In the genomic region with DNA sequence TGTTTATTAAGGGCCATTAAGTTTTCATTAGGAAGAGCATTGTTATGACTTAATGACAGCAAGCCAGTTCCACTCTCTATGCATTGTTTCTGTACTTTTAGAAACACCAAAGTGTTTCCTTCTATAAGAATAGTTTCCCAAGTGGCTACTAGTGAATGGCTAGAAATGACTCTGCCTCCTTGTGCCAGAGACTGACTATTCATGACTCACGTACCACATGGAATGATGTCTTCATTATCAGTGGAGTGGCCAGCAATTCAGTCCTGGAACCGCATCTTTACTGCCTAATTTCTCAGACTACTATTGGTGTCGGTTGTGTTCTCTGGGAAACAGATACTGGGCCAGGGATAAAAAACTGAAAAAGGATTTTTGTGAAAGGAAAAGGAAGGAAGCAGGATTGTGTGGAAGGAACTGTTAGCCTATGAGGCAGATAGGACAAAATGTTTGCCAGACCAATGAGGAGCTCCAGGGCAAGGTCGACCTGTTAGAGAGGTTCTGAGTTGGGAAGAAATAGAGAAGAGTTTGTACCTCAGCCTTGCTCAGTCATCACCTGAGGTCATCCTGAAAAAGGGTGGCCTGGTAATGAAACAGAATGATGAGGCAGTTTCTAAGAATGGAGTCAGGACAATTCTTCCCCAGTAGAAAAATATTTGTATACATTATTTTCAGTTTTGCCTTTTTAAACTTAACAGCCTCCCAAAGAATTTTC, we compare ENCODE assay signal across 14 cellular contexts.
A peak's percentile ranks its signal among the peaks of the same experiment; 100 is the strongest.
DNase-seq lines count a peak whose midpoint lies in the region; ATAC-seq and TF ChIP-seq lines count a peak whose summit lies in the region.
"Had no signal": no experiment of that assay in that cellular context is flagged by ENCODE, and none has a peak within 500 bp of the region (broad histone marks: within the 10 kb centered on the region; RNA-seq: fewer than 3 reads in every experiment).

No MANE protein-coding gene starts in this region.

- H4K91ac ChIP-seq in H9 (ENCODE audit: insufficient read length, low read depth, low read length): no peak overlapping the region

- no peaks in the 10 kb centered on the region for H3K79me1 ChIP-seq in H9 (ENCODE audit: insufficient read depth, low read depth, low read length, poor library complexity, severe bottlenecking)

- H3K4me1 ChIP-seq in heart right ventricle: peaks cover 0 to 33% (median 0%) of the 10 kb centered on the region in 9 donors
- no peaks in the 10 kb centered on the region for H3K4me1 ChIP-seq in H9 (ENCODE audit: insufficient read depth, low read length)
- H3K4me1 ChIP-seq: Peyer's patch had no signal

- 61 to 62% methylated on average over 4 of the region's 4 CpGs for WGBS in heart right ventricle, 2 donors
- no CpG with 5 or more reads among the region's 4 CpGs for WGBS in H9 (ENCODE audit: extremely low coverage, insufficient read length, low lambda C conversion rate)

- H3K56ac ChIP-seq in H9 (ENCODE audit: insufficient read length, low read depth, low read length): no peak overlapping the region

- no peak overlapping the region for H3K9ac ChIP-seq in H9 (ENCODE audit: extremely low read depth, insufficient read length, low read length)

- H3K9me3 ChIP-seq in heart right ventricle (no peaks in the 10 kb centered on the region), H9 (ENCODE audit: control insufficient read depth, low read depth, low read length) (no peaks in the 10 kb centered on the region)
- H3K9me3 ChIP-seq: Peyer's patch had no signal

- no peak overlapping the region for H3K23ac ChIP-seq in H9 (ENCODE audit: insufficient read length, low read depth, low read length)

- H3K27ac Mint-ChIP-seq in H9: peak overlapping the region in 1 of 3 experiments; percentile 76; a peak in 1 of 7 replicates
- H3K27ac Mint-ChIP-seq in activated CD4-positive, alpha-beta T cell treated with anti-CD3 and anti-CD28 coated beads for 36 hours: no peak overlapping the region
- H3K27ac Mint-ChIP-seq: B cell had no signal

- H3K4me3 ChIP-seq in heart right ventricle (no peak overlapping the region), fibroblast of villous mesenchyme (ENCODE audit: low read depth, low read length) (no peak overlapping the region)
- H3K4me3 ChIP-seq: Peyer's patch had no signal

- H3K23me2 ChIP-seq in H9 (ENCODE audit: insufficient read length, low read depth, low read length, poor library complexity, severe bottlenecking): no peaks in the 10 kb centered on the region

- no peaks in the 10 kb centered on the region for H3K27me3 Mint-ChIP-seq in H9 (ENCODE audit: low read depth)
- H3K27me3 Mint-ChIP-seq in activated CD4-positive, alpha-beta T cell treated with anti-CD3 and anti-CD28 coated beads for 36 hours: no peaks in the 10 kb centered on the region
- H3K27me3 Mint-ChIP-seq: B cell had no signal

- ATAC-seq in heart right ventricle: peak in 6 of 8 donors; percentile 20 to 82 (median 68)
- ATAC-seq in activated CD4-positive, alpha-beta T cell treated with anti-CD3 and anti-CD28 coated beads for 36 hours: no peak

- no peak overlapping the region for H2BK120ac ChIP-seq in H9 (ENCODE audit: low read depth, low read length, poor library complexity, severe bottlenecking)

- H3K14ac ChIP-seq in H9 (ENCODE audit: insufficient read depth, low read length): no peak overlapping the region

- no peak overlapping the region for H3K4me2 ChIP-seq in H9 (ENCODE audit: insufficient read depth, insufficient read length, low read length)

- no peaks in the 10 kb centered on the region for H4K20me1 ChIP-seq in H9 (ENCODE audit: control insufficient read depth, insufficient read depth, insufficient read length)

- CTCF ChIA-PET in activated CD4-positive, alpha-beta T cell treated with anti-CD3 and anti-CD28 coated beads for 36 hours (lab: Charles Lee): no interaction called here

- H2BK20ac ChIP-seq in H9 (ENCODE audit: low read depth, low read length, poor library complexity, severe bottlenecking): no peak overlapping the region

- no peaks in the 10 kb centered on the region for H3K9me3 Mint-ChIP-seq in H9
- H3K9me3 Mint-ChIP-seq in activated CD4-positive, alpha-beta T cell treated with anti-CD3 and anti-CD28 coated beads for 36 hours (ENCODE audit: low read depth): no peaks in the 10 kb centered on the region

- intact Hi-C loops in heart right ventricle (cut with DNase I) (loop anchor here in 2 of 10 donors (10.0 kb wide), 1 partner anchor 154 kb away; no protein-coding TSS in a partner anchor), cardiac septum (cut with DNase I) (loop anchor here (2.0 to 5.0 kb wide), 2 partner anchors 46 to 156 kb away; no protein-coding TSS in a partner anchor)
- intact Hi-C loops in activated CD4-positive, alpha-beta T cell treated with anti-CD3 and anti-CD28 coated beads for 36 hours (cut with DNase I, micrococcal nuclease): no loop called here

- no peak overlapping the region for H3K4ac ChIP-seq in H9 (ENCODE audit: low read depth, low read length)

- no peak overlapping the region for H2AK5ac ChIP-seq in H9 (ENCODE audit: insufficient read length, low read length)

- no peaks in the 10 kb centered on the region for H3K36me3 Mint-ChIP-seq in H9 (ENCODE audit: insufficient read depth in 1 of 3, low read depth in 3 of 3)
- no peaks in the 10 kb centered on the region for H3K36me3 Mint-ChIP-seq in activated CD4-positive, alpha-beta T cell treated with anti-CD3 and anti-CD28 coated beads for 36 hours (ENCODE audit: low read depth)

- H2BK12ac ChIP-seq in H9 (ENCODE audit: insufficient read length, low read depth, low read length): no peak overlapping the region

- no peak overlapping the region for H4K5ac ChIP-seq in H9 (ENCODE audit: insufficient read length, low read depth, low read length)

- H3K27ac ChIP-seq in heart right ventricle: peak overlapping the region in 8 of 10 donors; percentile 27 to 82 (median 62)
- H3K27ac ChIP-seq in H9 (ENCODE audit: insufficient read length, low read depth, low read length): no peak overlapping the region
- H3K27ac ChIP-seq: Peyer's patch, VCaP had no signal

- H3K79me2 ChIP-seq in H9 (ENCODE audit: insufficient read depth, low read length): no peaks in the 10 kb centered on the region

- H3K4me1 Mint-ChIP-seq in H9: peaks cover 6 to 7% of the 10 kb centered on the region in 2 experiments
- no peaks in the 10 kb centered on the region for H3K4me1 Mint-ChIP-seq in activated CD4-positive, alpha-beta T cell treated with anti-CD3 and anti-CD28 coated beads for 36 hours
- H3K4me1 Mint-ChIP-seq: B cell had no signal

- no peak overlapping the region for H3T11ph ChIP-seq in H9 (ENCODE audit: low read length)

- H3K36me3 ChIP-seq in heart right ventricle: no peaks in the 10 kb centered on the region
- H3K36me3 ChIP-seq: Peyer's patch had no signal

- no peak overlapping the region for H4K8ac ChIP-seq in H9 (replicated peaks; ENCODE audit: insufficient read length, low read depth, low read length)

- POLR2A ChIA-PET in activated CD4-positive, alpha-beta T cell treated with anti-CD3 and anti-CD28 coated beads for 36 hours (lab: Charles Lee): no interaction called here

- H2BK15ac ChIP-seq in H9 (ENCODE audit: low read depth, low read length): no peak overlapping the region

- DNase-seq in heart right ventricle (no peak), cardiac septum (ENCODE audit: low spot score) (no peak), T1000 (lab: John Stamatoyannopoulos, UW) (peak; percentile 36), fibroblast of villous mesenchyme (ENCODE audit: low read depth) (peak; percentile 67), H9 (no peak), NCI-H2029 (lab: John Stamatoyannopoulos, UW) (no peak), T-helper 1 cell (no peak)
- no peak for DNase-seq in activated CD4-positive, alpha-beta T cell treated with anti-CD3 and anti-CD28 coated beads for 36 hours
- DNase-seq: caudate nucleus, KBM-7, NCI-H2171 treated with DMSO at 0.1 percent for 48 hours, Peyer's patch had no signal

- H2AFZ ChIP-seq in H9 (ENCODE audit: low read length): no peak overlapping the region

- no peaks in the 10 kb centered on the region for H3K27me3 ChIP-seq in heart right ventricle
- no peaks in the 10 kb centered on the region for H3K27me3 ChIP-seq in H9 (ENCODE audit: insufficient read depth, low read length)
- H3K27me3 ChIP-seq: Peyer's patch had no signal

- no peak overlapping the region for H3K4me3 Mint-ChIP-seq in H9
- H3K4me3 Mint-ChIP-seq in activated CD4-positive, alpha-beta T cell treated with anti-CD3 and anti-CD28 coated beads for 36 hours: no peak overlapping the region
- H3K4me3 Mint-ChIP-seq: B cell had no signal

- no peak overlapping the region for H2BK5ac ChIP-seq in H9 (ENCODE audit: insufficient read length, low read length)

- no peak overlapping the region for H3K18ac ChIP-seq in H9 (ENCODE audit: insufficient read length, low read depth, low read length)

- TF ChIP-seq CTCF in heart right ventricle (IDR thresholded peaks at IDR 0.05) (no peak), fibroblast of villous mesenchyme (IDR thresholded peaks at IDR 0.05; ENCODE audit: insufficient read depth, low read depth, low read length) (no peak), H9 (conservative IDR thresholded peaks at IDR 0.05) (no peak)

Comparison
In these comparisons a context has a peak if more than half of its experiments do, and no peak if none do; other contexts are left out.
1. DNase-seq: peak in T1000 (single experiment) and fibroblast of villous mesenchyme (single experiment); none in heart right ventricle (0 of 2), cardiac septum (single experiment), H9 (single experiment), NCI-H2029 (single experiment), T-helper 1 cell (0 of 5) and activated CD4-positive, alpha-beta T cell treated with anti-CD3 and anti-CD28 coated beads for 36 hours (single experiment).